In the genomic region with DNA sequence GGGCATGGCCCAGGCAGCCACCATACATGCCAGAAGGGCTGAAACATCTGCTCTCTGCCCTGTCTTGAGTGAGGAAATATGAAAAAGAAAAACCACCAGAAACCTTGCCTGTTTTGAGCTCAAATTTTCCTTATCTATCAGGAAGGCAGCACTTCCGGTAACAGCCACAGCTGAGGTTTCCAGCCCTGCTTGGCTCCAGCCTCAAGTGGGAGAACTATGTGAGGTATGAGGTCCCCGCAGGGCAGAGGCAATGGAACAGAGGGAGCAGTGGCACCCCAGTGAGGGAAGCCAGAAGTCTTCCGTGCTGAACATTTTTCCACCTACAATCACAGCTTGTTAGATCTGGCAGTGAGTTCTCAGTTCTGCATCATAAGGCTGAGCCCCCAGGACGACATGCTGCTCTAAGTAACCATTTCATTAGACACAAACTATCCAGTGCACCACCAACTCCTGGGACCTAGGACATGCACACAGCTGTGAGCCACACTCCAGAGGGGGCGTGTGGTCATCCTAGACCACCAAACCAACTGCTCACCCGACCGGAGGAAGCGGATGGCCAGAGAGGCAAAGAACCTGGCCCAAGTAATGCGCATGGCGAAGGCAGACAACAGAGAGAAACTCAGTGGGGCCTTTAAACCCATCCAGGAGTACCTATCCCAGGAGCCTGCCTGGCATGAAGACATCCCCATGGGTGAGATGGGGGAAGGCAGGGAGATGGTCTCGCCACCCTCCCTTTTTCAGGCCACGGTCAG, we compare ENCODE assay signal across 8 cellular contexts. TPM values are rescaled to one million over a fixed set of nuclear protein-coding genes. Genes with fewer than 3 reads are reported as not detected.
A peak's percentile ranks its signal among the peaks of the same experiment; 100 is the strongest.
DNase-seq lines count a peak whose midpoint lies in the region; ATAC-seq lines count a peak whose summit lies in the region.

No MANE protein-coding gene starts in this region.

- CTCF ChIA-PET in naive thymus-derived CD4-positive, alpha-beta T cell (lab: Charles Lee), result interaction anchor here (1.0 to 3.3 kb wide), 4 partner anchors 24 to 72 kb away, joined by 3 to 15 read pairs (median 4); no protein-coding TSS in a partner anchor

- H3K9me3 Mint-ChIP-seq in naive thymus-derived CD4-positive, alpha-beta T cell, result no peaks in the 10 kb centered on the region

- peak overlapping the region; percentile 37 to 86 (median 70) for H3K4me3 Mint-ChIP-seq in naive thymus-derived CD4-positive, alpha-beta T cell

- no peaks in the 10 kb centered on the region for H3K9me3 ChIP-seq in duodenal mucosa (ENCODE audit: control insufficient read depth in 1 of 2, low read length in 2 of 2)
- H3K9me3 ChIP-seq in naive thymus-derived CD4-positive, alpha-beta T cell (ENCODE audit: control insufficient read depth in 2 of 3, low read length in 3 of 3), result no peaks in the 10 kb centered on the region

- H3K27ac Mint-ChIP-seq in naive thymus-derived CD4-positive, alpha-beta T cell, result peak overlapping the region; percentile 84 to 96 (median 90)

- H3K27me3 ChIP-seq in duodenal mucosa (ENCODE audit: control insufficient read depth in 1 of 2, insufficient read depth in 2 of 2, low read length in 2 of 2), result no peaks in the 10 kb centered on the region
- H3K27me3 ChIP-seq in naive thymus-derived CD4-positive, alpha-beta T cell (ENCODE audit: control insufficient read depth in 2 of 2, insufficient read depth in 2 of 2, low read length in 2 of 2), result no peaks in the 10 kb centered on the region

- H3K36me3 ChIP-seq in duodenal mucosa (ENCODE audit: control insufficient read depth in 1 of 2, insufficient read depth in 2 of 2, low read length in 2 of 2), result peaks cover 67 to 94% of the 10 kb centered on the region in 2 donors
- H3K36me3 ChIP-seq in naive thymus-derived CD4-positive, alpha-beta T cell (ENCODE audit: control insufficient read depth in 2 of 3, insufficient read depth in 3 of 3, low read length in 3 of 3), result peaks cover 9 to 93% (median 69%) of the 10 kb centered on the region in 3 experiments

- intact Hi-C loops in naive thymus-derived CD4-positive, alpha-beta T cell (cut with micrococcal nuclease), result loop anchor here (2.0 to 10.0 kb wide), 3 partner anchors 19 to 441 kb away; no protein-coding TSS in a partner anchor

- H3K4me1 Mint-ChIP-seq in naive thymus-derived CD4-positive, alpha-beta T cell, result peaks cover 45 to 89% (median 76%) of the 10 kb centered on the region in 7 donors

- H3K4me3 ChIP-seq in duodenal mucosa (ENCODE audit: low read depth in 1 of 2, low read length in 2 of 2), result no peak overlapping the region
- no peak overlapping the region for H3K4me3 ChIP-seq in naive thymus-derived CD4-positive, alpha-beta T cell (ENCODE audit: low read length)

- peaks cover 5 to 48% (median 23%) of the 10 kb centered on the region in 5 donors for H3K36me3 Mint-ChIP-seq in naive thymus-derived CD4-positive, alpha-beta T cell

- H3K27me3 Mint-ChIP-seq in naive thymus-derived CD4-positive, alpha-beta T cell, result no peaks in the 10 kb centered on the region

- peak; percentile 57 for DNase-seq in Ammon's horn (ENCODE audit: low spot score)
- DNase-seq in RPMI7951 (ENCODE audit: low read depth), result peak; percentile 94
- peak in 1 of 9 donors; percentile 51 for DNase-seq in naive thymus-derived CD4-positive, alpha-beta T cell
- no peak for DNase-seq in AML-193 (lab: John Stamatoyannopoulos, UW)
- no peak for DNase-seq in NCI-H2227 treated with DMSO at 0.1 percent for 48 hours (lab: John Stamatoyannopoulos, UW)

- peaks cover 58 to 76% of the 10 kb centered on the region in 2 donors for H3K4me1 ChIP-seq in duodenal mucosa (ENCODE audit: control insufficient read depth in 1 of 2, insufficient read depth in 2 of 2, low read length in 2 of 2)
- H3K4me1 ChIP-seq in naive thymus-derived CD4-positive, alpha-beta T cell (ENCODE audit: control insufficient read depth in 2 of 2, insufficient read depth in 2 of 2, low read length in 2 of 2), result peaks cover 59 to 60% of the 10 kb centered on the region in 2 donors

- ATAC-seq in naive thymus-derived CD4-positive, alpha-beta T cell, result peak; percentile 3
- ATAC-seq in GM18873 (IDR thresholded peaks at IDR 0.05; ENCODE audit: low FRiP score, unreplicated experiment) (no peak), HG03159 (IDR thresholded peaks at IDR 0.05; ENCODE audit: unreplicated experiment) (no peak)

- H3K27ac ChIP-seq in duodenal mucosa (ENCODE audit: low read depth, low read length), result peak overlapping the region; percentile 72
- H3K27ac ChIP-seq in naive thymus-derived CD4-positive, alpha-beta T cell (ENCODE audit: low read depth, low read length), result peak overlapping the region; percentile 67

- H3K9ac ChIP-seq in duodenal mucosa (ENCODE audit: low read depth in 1 of 2, low read length in 2 of 2), result no peak overlapping the region

- POLR2A ChIA-PET in naive thymus-derived CD4-positive, alpha-beta T cell (lab: Charles Lee), result interaction anchor here (0.6 to 19.0 kb wide), 4 partner anchors 9 to 75 kb away, joined by 3 to 341 read pairs (median 64); partner anchors contain the start of gene WDR1

RNA-seq across cellular contexts. Expression of gene WDR1, which starts 22.6 kb away (rescaled TPM):
- total RNA-seq in RPMI7951 (2014; rRNA removed; shearing (Covaris generic)), result 168 and 180 TPM in 2 replicates
- total RNA-seq in naive thymus-derived CD4-positive, alpha-beta T cell, result 100 to 1,000 TPM; 242 to 470 (median 330) TPM
- 100 to 1,000 TPM; 268 to 412 TPM for polyA plus RNA-seq in naive thymus-derived CD4-positive, alpha-beta T cell

Comparison
In these comparisons a context has a peak if more than half of its experiments do, and no peak if none do; other contexts are left out.
1. DNase-seq: peak in Ammon's horn (single experiment) and RPMI7951 (single experiment); none in AML-193 (0 of 2) and NCI-H2227 treated with DMSO at 0.1 percent for 48 hours (single experiment).